ENCODE assay signal across 14 cellular contexts in the genomic region with DNA sequence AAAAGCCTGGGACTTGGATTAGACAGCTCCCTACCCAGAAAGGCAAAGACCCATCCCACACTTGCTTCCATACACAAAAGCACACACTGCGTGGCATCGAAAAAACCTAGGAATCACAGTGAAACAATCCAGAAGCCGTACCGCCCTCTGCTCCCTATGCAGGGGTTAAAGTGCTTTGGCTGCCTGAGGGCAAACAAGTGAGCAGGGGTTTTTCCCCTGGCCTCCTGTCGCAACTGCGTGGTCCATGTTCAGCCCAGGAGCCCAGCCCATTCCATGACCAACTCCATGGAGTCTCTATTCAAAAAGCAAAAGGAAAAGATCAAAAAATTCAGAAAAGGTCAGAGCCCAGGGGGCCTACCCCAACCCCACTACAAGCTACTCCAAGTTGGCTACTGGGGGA. TPM values are rescaled to one million over a fixed set of nuclear protein-coding genes. Genes with fewer than 3 reads are reported as not detected.
DNase-seq lines count a peak whose midpoint lies in the region; ATAC-seq and TF ChIP-seq lines count a peak whose summit lies in the region.
"Had no signal": no experiment of that assay in that cellular context is flagged by ENCODE, and none has a peak within 500 bp of the region (broad histone marks: within the 10 kb centered on the region; RNA-seq: fewer than 3 reads in every experiment).

No MANE protein-coding gene starts in this region.

- no peak for TF ChIP-seq CTCF in liver (IDR thresholded peaks at IDR 0.05; ENCODE audit: low read depth, low read length, missing input control)

- H3K4me3 Mint-ChIP-seq in CD8-positive, alpha-beta memory T cell = peak overlapping the region in 1 of 7 donors; percentile 61
- no peak overlapping the region for H3K4me3 Mint-ChIP-seq in activated CD4-positive, alpha-beta memory T cell treated with anti-CD3 and anti-CD28 coated beads for 36 hours

- whole genome bisulfite sequencing in liver = 49% methylated on average over 6 of the region's 6 CpGs

- H3K4me3 ChIP-seq in CD8-positive, alpha-beta memory T cell (ENCODE audit: low read length) = no peak overlapping the region
- no peak overlapping the region for H3K4me3 ChIP-seq in liver (ENCODE audit: low read depth in 1 of 3, low read length in 3 of 3)
- H3K4me3 ChIP-seq: right atrium auricular region, tibial nerve had no signal

- CTCF ChIA-PET in CD8-positive, alpha-beta memory T cell (lab: Charles Lee) = interaction anchor here (1.1 kb wide), 1 partner anchor 36 kb away, joined by 6 read pairs; no protein-coding TSS in a partner anchor
- CTCF ChIA-PET in activated CD4-positive, alpha-beta memory T cell treated with anti-CD3 and anti-CD28 coated beads for 36 hours (lab: Charles Lee) = no interaction called here

- intact Hi-C loops in activated CD4-positive, alpha-beta memory T cell treated with anti-CD3 and anti-CD28 coated beads for 36 hours (cut with micrococcal nuclease) = loop anchor here (10.0 kb wide), 1 partner anchor 457 kb away; the partner anchor contains the start of gene CDK12

- DNase-seq in CD8-positive, alpha-beta memory T cell = no peak
- DNase-seq in activated CD4-positive, alpha-beta memory T cell treated with anti-CD3 and anti-CD28 coated beads for 36 hours = no peak
- DNase-seq in islet precursor cell = no peak
- DNase-seq: NCI-H2029, NCI-H524 treated with DMSO at 0.1 percent for 48 hours had no signal

- peaks cover under 1 to 77% (median 15%) of the 10 kb centered on the region in 3 donors for H3K36me3 Mint-ChIP-seq in CD8-positive, alpha-beta memory T cell
- peaks cover 36% of the 10 kb centered on the region for H3K36me3 Mint-ChIP-seq in activated CD4-positive, alpha-beta memory T cell treated with anti-CD3 and anti-CD28 coated beads for 36 hours

- peaks cover 76% of the 10 kb centered on the region for H3K4me1 ChIP-seq in CD8-positive, alpha-beta memory T cell (ENCODE audit: insufficient read depth, low read length)
- H3K4me1 ChIP-seq in liver (ENCODE audit: control insufficient read depth in 4 of 4, insufficient read depth in 4 of 4, low read length in 3 of 4) = peaks cover 31 to 73% (median 57%) of the 10 kb centered on the region in 4 donors

- peaks cover 30% of the 10 kb centered on the region for H3K36me3 ChIP-seq in CD8-positive, alpha-beta memory T cell (ENCODE audit: insufficient read depth, low read length)
- peaks cover 6 to 14% (median 11%) of the 10 kb centered on the region in 4 donors for H3K36me3 ChIP-seq in liver (ENCODE audit: control insufficient read depth in 4 of 4, insufficient read depth in 3 of 4, low read depth in 1 of 4, low read length in 3 of 4)

- no peak for ATAC-seq in GM19023 (IDR thresholded peaks at IDR 0.05; ENCODE audit: unreplicated experiment)

- H3K27me3 ChIP-seq in CD8-positive, alpha-beta memory T cell (ENCODE audit: insufficient read depth, low read length, poor library complexity, severe bottlenecking) = no peaks in the 10 kb centered on the region
- no peaks in the 10 kb centered on the region for H3K27me3 ChIP-seq in liver (ENCODE audit: control insufficient read depth in 4 of 4, insufficient read depth in 4 of 4, low read length in 3 of 4)
- H3K27me3 ChIP-seq: right atrium auricular region, tibial nerve had no signal

- H3K9me3 Mint-ChIP-seq in CD8-positive, alpha-beta memory T cell = no peaks in the 10 kb centered on the region
- H3K9me3 Mint-ChIP-seq in activated CD4-positive, alpha-beta memory T cell treated with anti-CD3 and anti-CD28 coated beads for 36 hours = no peaks in the 10 kb centered on the region
- H3K9me3 Mint-ChIP-seq: neural crest cell had no signal

- peaks cover 0 to 3% of the 10 kb centered on the region in 2 donors for H3K27me3 Mint-ChIP-seq in CD8-positive, alpha-beta memory T cell
- no peaks in the 10 kb centered on the region for H3K27me3 Mint-ChIP-seq in activated CD4-positive, alpha-beta memory T cell treated with anti-CD3 and anti-CD28 coated beads for 36 hours

- POLR2A ChIA-PET in CD8-positive, alpha-beta memory T cell (lab: Charles Lee) = no interaction called here
- POLR2A ChIA-PET in activated CD4-positive, alpha-beta memory T cell treated with anti-CD3 and anti-CD28 coated beads for 36 hours (lab: Charles Lee) = interaction anchor here (0.5 to 1.4 kb wide), 3 partner anchors 16 to 142 kb away, joined by 3 read pairs; partner anchors contain the start of gene PSMD3

- peak; percentile 31 to 65 for TF ChIP-seq RAD21 in liver (IDR thresholded peaks at IDR 0.05)

- H3K27ac ChIP-seq in CD8-positive, alpha-beta memory T cell (ENCODE audit: low read depth, low read length) = no peak overlapping the region
- peak overlapping the region; percentile 94 to 95 for H3K27ac ChIP-seq in liver (ENCODE audit: low read depth in 1 of 2, low read length in 2 of 2)
- H3K27ac ChIP-seq: C4-2B, right atrium auricular region, tibial nerve had no signal

- H3K9ac ChIP-seq in liver (ENCODE audit: low read depth in 1 of 2, low read length in 2 of 2) = peak overlapping the region; percentile 13 to 64

- no peaks in the 10 kb centered on the region for H3K9me3 ChIP-seq in CD8-positive, alpha-beta memory T cell (ENCODE audit: low read length)
- H3K9me3 ChIP-seq in liver (ENCODE audit: control insufficient read depth in 4 of 4, low read length in 3 of 4) = no peaks in the 10 kb centered on the region
- H3K9me3 ChIP-seq: right atrium auricular region, tibial nerve had no signal

- H3K4me1 Mint-ChIP-seq in CD8-positive, alpha-beta memory T cell = peaks cover 64 to 91% (median 85%) of the 10 kb centered on the region in 3 donors
- peaks cover 76% of the 10 kb centered on the region for H3K4me1 Mint-ChIP-seq in activated CD4-positive, alpha-beta memory T cell treated with anti-CD3 and anti-CD28 coated beads for 36 hours (ENCODE audit: low read depth)

- peak overlapping the region in 7 of 8 donors; percentile 50 to 86 (median 79) for H3K27ac Mint-ChIP-seq in CD8-positive, alpha-beta memory T cell
- H3K27ac Mint-ChIP-seq in activated CD4-positive, alpha-beta memory T cell treated with anti-CD3 and anti-CD28 coated beads for 36 hours = peak overlapping the region; percentile 87

TF ChIP-seq in liver, 16 proteins besides CTCF, POLR2A, EP300 and RAD21 (continues in another document):
- TF ChIP-seq JUND (IDR thresholded peaks at IDR 0.05) (no peak), HNF4G (IDR thresholded peaks at IDR 0.05) (peak; percentile 67), HNF4A (conservative IDR thresholded peaks at IDR 0.05) (peak; percentile 89 to 95), YY1 (IDR thresholded peaks at IDR 0.05) (peak; percentile 69), NR2F2 (IDR thresholded peaks at IDR 0.05) (peak; percentile 43), EGR1 (IDR thresholded peaks at IDR 0.05; ENCODE audit: low read depth in 2 of 2) (no peak), TAF1 (conservative IDR thresholded peaks at IDR 0.05) (no peak)
- TF ChIP-seq, protein P1, sequence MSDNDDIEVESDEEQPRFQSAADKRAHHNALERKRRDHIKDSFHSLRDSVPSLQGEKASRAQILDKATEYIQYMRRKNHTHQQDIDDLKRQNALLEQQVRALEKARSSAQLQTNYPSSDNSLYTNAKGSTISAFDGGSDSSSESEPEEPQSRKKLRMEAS (IDR thresholded peaks at IDR 0.05) = peak; percentile 79
- TF ChIP-seq, protein P2, sequence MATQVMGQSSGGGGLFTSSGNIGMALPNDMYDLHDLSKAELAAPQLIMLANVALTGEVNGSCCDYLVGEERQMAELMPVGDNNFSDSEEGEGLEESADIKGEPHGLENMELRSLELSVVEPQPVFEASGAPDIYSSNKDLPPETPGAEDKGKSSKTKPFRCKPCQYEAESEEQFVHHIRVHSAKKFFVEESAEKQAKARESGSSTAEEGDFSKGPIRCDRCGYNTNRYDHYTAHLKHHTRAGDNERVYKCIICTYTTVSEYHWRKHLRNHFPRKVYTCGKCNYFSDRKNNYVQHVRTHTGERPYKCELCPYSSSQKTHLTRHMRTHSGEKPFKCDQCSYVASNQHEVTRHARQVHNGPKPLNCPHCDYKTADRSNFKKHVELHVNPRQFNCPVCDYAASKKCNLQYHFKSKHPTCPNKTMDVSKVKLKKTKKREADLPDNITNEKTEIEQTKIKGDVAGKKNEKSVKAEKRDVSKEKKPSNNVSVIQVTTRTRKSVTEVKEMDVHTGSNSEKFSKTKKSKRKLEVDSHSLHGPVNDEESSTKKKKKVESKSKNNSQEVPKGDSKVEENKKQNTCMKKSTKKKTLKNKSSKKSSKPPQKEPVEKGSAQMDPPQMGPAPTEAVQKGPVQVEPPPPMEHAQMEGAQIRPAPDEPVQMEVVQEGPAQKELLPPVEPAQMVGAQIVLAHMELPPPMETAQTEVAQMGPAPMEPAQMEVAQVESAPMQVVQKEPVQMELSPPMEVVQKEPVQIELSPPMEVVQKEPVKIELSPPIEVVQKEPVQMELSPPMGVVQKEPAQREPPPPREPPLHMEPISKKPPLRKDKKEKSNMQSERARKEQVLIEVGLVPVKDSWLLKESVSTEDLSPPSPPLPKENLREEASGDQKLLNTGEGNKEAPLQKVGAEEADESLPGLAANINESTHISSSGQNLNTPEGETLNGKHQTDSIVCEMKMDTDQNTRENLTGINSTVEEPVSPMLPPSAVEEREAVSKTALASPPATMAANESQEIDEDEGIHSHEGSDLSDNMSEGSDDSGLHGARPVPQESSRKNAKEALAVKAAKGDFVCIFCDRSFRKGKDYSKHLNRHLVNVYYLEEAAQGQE (IDR thresholded peaks at IDR 0.05) = peak; percentile 71

RNA-seq across cellular contexts. Expression of gene GSDMB, which starts 3.6 kb away (rescaled TPM):
- total RNA-seq in CD8-positive, alpha-beta memory T cell = 10 to 100 TPM; 14.0 to 14.8 TPM
- 1.3 TPM for polyA plus RNA-seq in CD8-positive, alpha-beta memory T cell
- total RNA-seq in activated CD4-positive, alpha-beta memory T cell treated with anti-CD3 and anti-CD28 coated beads for 36 hours = 10 to 100 TPM; 26.4 to 30.2 TPM
- 10 to 100 TPM; 10.3 to 35.1 TPM for total RNA-seq in liver
- polyA plus RNA-seq in liver = 1 to 10 TPM; 4.2 to 7.9 TPM

RNA-seq across cellular contexts. Expression of gene ORMDL3, which starts 5.4 kb away (rescaled TPM):
- 10 to 100 TPM; 73.6 to 76.4 TPM for total RNA-seq in CD8-positive, alpha-beta memory T cell
- polyA plus RNA-seq in CD8-positive, alpha-beta memory T cell = 217 TPM
- total RNA-seq in activated CD4-positive, alpha-beta memory T cell treated with anti-CD3 and anti-CD28 coated beads for 36 hours = 10 to 100 TPM; 53.7 to 58.3 TPM
- total RNA-seq in liver = 100 to 1,000 TPM; 138 to 141 TPM
- polyA plus RNA-seq in liver = 100 to 1,000 TPM in 1 of 2 donors, 10 to 100 TPM in 1; 71.0 to 112 TPM

RNA-seq across cellular contexts. Expression of gene LRRC3C, which starts 5.5 kb away (rescaled TPM):
- not detected for total RNA-seq in CD8-positive, alpha-beta memory T cell
- not detected for polyA plus RNA-seq in CD8-positive, alpha-beta memory T cell
- total RNA-seq in activated CD4-positive, alpha-beta memory T cell treated with anti-CD3 and anti-CD28 coated beads for 36 hours = not detected
- total RNA-seq in liver = under 1 TPM in 1 of 2 donors, not detected in 1; 0.17 TPM
- under 1 TPM; 0.08 to 0.24 TPM for polyA plus RNA-seq in liver
- total RNA-seq: fibroblast of villous mesenchyme; neural crest cell; right atrium auricular region; T-helper 1 cell treated with Interleukin-12 subunit alpha and Interleukin-12 subunit beta and Interleukin-4 antibody, amounts not matched to agents 30 ng/mL and 1 ng/mL, for 36 hours; tibial nerve had no signal

RNA-seq across cellular contexts. Expression of gene GSDMA, which starts 40.8 kb away (rescaled TPM):
- total RNA-seq in CD8-positive, alpha-beta memory T cell = not detected
- polyA plus RNA-seq in CD8-positive, alpha-beta memory T cell = 0.14 TPM
- total RNA-seq in activated CD4-positive, alpha-beta memory T cell treated with anti-CD3 and anti-CD28 coated beads for 36 hours = under 1 TPM; 0.64 to 0.87 TPM
- under 1 TPM; 0.08 to 0.23 TPM for total RNA-seq in liver
- under 1 TPM; 0.06 to 0.18 TPM for polyA plus RNA-seq in liver
- total RNA-seq: neural crest cell had no signal

RNA-seq across cellular contexts. Expression of gene ZPBP2, which starts 54.0 kb away (rescaled TPM):
- under 1 TPM; 0.58 to 0.74 TPM for total RNA-seq in CD8-positive, alpha-beta memory T cell
- polyA plus RNA-seq in CD8-positive, alpha-beta memory T cell = 0.09 TPM
- total RNA-seq in activated CD4-positive, alpha-beta memory T cell treated with anti-CD3 and anti-CD28 coated beads for 36 hours = 1 to 10 TPM in 1 of 2 experiments, under 1 TPM in 1; 0.61 to 1.0 TPM
- total RNA-seq in liver = not detected
- not detected for polyA plus RNA-seq in liver
- total RNA-seq: fibroblast of villous mesenchyme; lower leg skin; neural crest cell; right atrium auricular region; T-helper 1 cell treated with Interleukin-12 subunit alpha and Interleukin-12 subunit beta and Interleukin-4 antibody, amounts not matched to agents 30 ng/mL and 1 ng/mL, for 36 hours; tibial nerve had no signal
